Comparison of ENCODE assay signal across 2 cellular contexts in the genomic region with DNA sequence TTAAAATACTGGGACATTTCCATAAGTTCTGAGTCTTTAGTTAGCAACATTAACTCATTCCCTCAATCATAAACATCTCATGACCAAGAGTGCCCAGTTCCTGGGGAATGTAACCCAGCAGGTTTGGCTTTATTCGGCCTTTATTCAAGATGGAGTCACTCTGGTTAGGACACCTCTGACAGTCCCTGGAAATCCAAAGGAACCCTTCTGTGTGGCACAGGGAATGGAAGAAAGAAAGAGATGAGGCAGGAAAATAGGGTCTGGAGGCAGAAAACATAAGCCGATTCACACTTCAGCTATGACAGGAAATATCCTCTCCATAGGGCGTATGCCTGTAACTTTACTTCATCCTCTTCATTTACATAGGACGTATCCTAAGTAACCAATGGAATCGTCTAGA.
TF ChIP-seq lines count a peak whose summit lies in the region.

No MANE protein-coding gene starts in this region.

TF ChIP-seq in GM23338, 12 proteins besides CTCF, POLR2A, EP300 and RAD21:
- TF ChIP-seq ETS1 (IDR thresholded peaks at IDR 0.05) (no peak), EZH2 (IDR thresholded peaks at IDR 0.05; ENCODE audit: low read depth, unreplicated experiment) (no peak), EZH2phosphoT487 (IDR thresholded peaks at IDR 0.05; ENCODE audit: unreplicated experiment) (no peak), STAT1 (IDR thresholded peaks at IDR 0.05; ENCODE audit: unreplicated experiment) (no peak), POLR2AphosphoS5 (IDR thresholded peaks at IDR 0.05; ENCODE audit: low read depth) (no peak), NANOG (IDR thresholded peaks at IDR 0.05; ENCODE audit: borderline replicate concordance) (no peak), ZNF114 (CRISPR knock-in tag; IDR thresholded peaks at IDR 0.05) (peak; percentile 52; the same call in 1 of the 2 replicates), JUNB (IDR thresholded peaks at IDR 0.05; ENCODE audit: unreplicated experiment) (no peak)

TF ChIP-seq in H1, 55 proteins besides CTCF, POLR2A, EP300 and RAD21:
- TF ChIP-seq CBX8 (IDR thresholded peaks at IDR 0.05; ENCODE audit: borderline replicate concordance, low read depth, low read length) (no peak), JUND (IDR thresholded peaks at IDR 0.05; ENCODE audit: low read length) (no peak), SAP30 (IDR thresholded peaks at IDR 0.05; ENCODE audit: insufficient read depth, insufficient replicate concordance, low read length) (no peak), CREB1 (IDR thresholded peaks at IDR 0.05) (no peak), YY1 (IDR thresholded peaks at IDR 0.05; ENCODE audit: low read depth, low read length) (peak; percentile 52), TAF7 (optimal IDR thresholded peaks at IDR 0.05; ENCODE audit: borderline replicate concordance, low read depth, low read length) (no peak), FOSL1 (IDR thresholded peaks at IDR 0.05; ENCODE audit: insufficient read depth, low read depth, low read length) (no peak)
- TF ChIP-seq, protein P1, sequence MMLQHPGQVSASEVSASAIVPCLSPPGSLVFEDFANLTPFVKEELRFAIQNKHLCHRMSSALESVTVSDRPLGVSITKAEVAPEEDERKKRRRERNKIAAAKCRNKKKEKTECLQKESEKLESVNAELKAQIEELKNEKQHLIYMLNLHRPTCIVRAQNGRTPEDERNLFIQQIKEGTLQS (IDR thresholded peaks at IDR 0.05; ENCODE audit: insufficient read depth, low read depth, low read length): no peak
